ENCODE assay signal across 9 cellular contexts in the genomic region with DNA sequence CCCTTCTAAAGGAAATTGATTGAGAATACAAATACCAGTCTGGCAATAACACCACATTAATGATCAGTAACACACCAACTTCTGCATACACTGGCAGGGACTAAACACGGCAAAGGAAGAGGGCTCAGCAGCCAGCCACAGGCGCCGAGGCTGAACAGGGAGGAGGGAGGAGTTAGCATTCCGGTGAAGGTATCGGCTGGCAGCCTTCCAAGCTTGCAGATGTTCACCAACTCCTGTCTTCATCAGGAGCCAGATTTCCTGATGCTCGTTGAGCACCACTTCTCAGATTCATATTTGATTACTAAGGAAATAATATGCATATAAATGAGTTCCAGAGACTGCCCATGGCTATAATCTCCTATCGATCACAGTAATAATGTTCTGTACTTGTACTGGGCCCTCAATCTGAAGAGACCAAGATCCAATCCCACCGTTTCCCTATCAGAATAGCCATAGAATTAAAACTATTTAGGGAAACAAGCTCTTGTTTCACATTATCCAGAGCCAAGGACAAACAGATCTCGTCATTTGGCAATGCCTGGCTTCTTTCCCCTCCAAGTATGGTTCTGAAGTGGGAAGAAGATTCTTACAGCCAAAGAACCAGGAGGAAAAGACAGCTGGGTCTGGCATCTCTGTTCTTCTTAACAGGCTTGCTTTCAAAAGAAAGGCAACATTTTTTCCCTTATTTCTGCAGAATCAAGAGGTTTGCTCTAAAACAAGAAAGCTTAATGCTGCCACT. TPM values are rescaled to one million over a fixed set of nuclear protein-coding genes. Genes with fewer than 3 reads are reported as not detected.
DNase-seq lines count a peak whose midpoint lies in the region; ATAC-seq and TF ChIP-seq lines count a peak whose summit lies in the region.
"Had no signal": no experiment of that assay in that cellular context is flagged by ENCODE, and none has a peak within 500 bp of the region (broad histone marks: within the 10 kb centered on the region; RNA-seq: fewer than 3 reads in every experiment).

No MANE protein-coding gene starts in this region.

- no peak for TF ChIP-seq POLR2A in prostate gland (IDR thresholded peaks at IDR 0.05)

- TF ChIP-seq CTCF in fibroblast of pulmonary artery (IDR thresholded peaks at IDR 0.05; ENCODE audit: low read length, missing control alignments), result no peak
- TF ChIP-seq CTCF in prostate gland (IDR thresholded peaks at IDR 0.05), result no peak

- no peak for DNase-seq in Right ventricle myocardium inferior (ENCODE audit: missing footprints)
- no peak for DNase-seq in cardiac septum (ENCODE audit: low spot score)
- DNase-seq in NCI-H82 (lab: John Stamatoyannopoulos, UW), result peak; percentile 97
- peak; percentile 65 for DNase-seq in fibroblast of pulmonary artery (ENCODE audit: low read depth)
- peak; percentile 72 for DNase-seq in prostate gland (ENCODE audit: low spot score)
- DNase-seq in epidermal melanocyte (ENCODE audit: insufficient read length, low spot score), result no peak
- no peak for DNase-seq in activated CD4-positive, alpha-beta T cell treated with anti-CD3 and anti-CD28 coated beads for 1 hour
- DNase-seq: CD4-positive, CD25-positive, alpha-beta regulatory T cell had no signal

- peak overlapping the region; percentile 48 to 71 for H3K27ac ChIP-seq in prostate gland

- no peaks in the 10 kb centered on the region for H3K4me1 ChIP-seq in prostate gland (replicated peaks)

- H3K4me3 ChIP-seq in fibroblast of pulmonary artery (replicated peaks; ENCODE audit: low read depth, low read length) (no peak overlapping the region), prostate gland (no peak overlapping the region)

- intact Hi-C loops in Right ventricle myocardium inferior (cut with DNase I), result no loop called here
- intact Hi-C loops in cardiac septum (cut with DNase I), result no loop called here
- intact Hi-C loops in prostate gland (cut with DNase I), result no loop called here

- H3K27me3 ChIP-seq in prostate gland (replicated peaks; ENCODE audit: insufficient read depth), result no peaks in the 10 kb centered on the region

- H3K36me3 ChIP-seq in prostate gland, result no peaks in the 10 kb centered on the region

- no peaks in the 10 kb centered on the region for H3K9me3 ChIP-seq in prostate gland

- WGBS in prostate gland, result 11% methylated on average over 9 of the region's 9 CpGs

- ATAC-seq in Right ventricle myocardium inferior (peak; percentile 44), HG02870 (IDR thresholded peaks at IDR 0.05; ENCODE audit: unreplicated experiment) (no peak)

RNA-seq across cellular contexts. Expression of a gene that starts 42.2 kb away (rescaled TPM):
- total RNA-seq in Right ventricle myocardium inferior (38.8 TPM), cardiac septum (54.0 TPM), prostate gland (10 to 100 TPM in 1 of 2 donors, 1 to 10 TPM in 1; 10.0 to 12.2 TPM)

Comparison
In these comparisons a context has a peak if more than half of its experiments do, and no peak if none do; other contexts are left out.
1. DNase-seq: peak in NCI-H82 (single experiment), fibroblast of pulmonary artery (single experiment) and prostate gland (single experiment); none in Right ventricle myocardium inferior (single experiment), cardiac septum (single experiment), epidermal melanocyte (single experiment) and activated CD4-positive, alpha-beta T cell treated with anti-CD3 and anti-CD28 coated beads for 1 hour (single experiment).